8 cellular contexts compared by ENCODE assay signal in genomic region chr20:31720486-31721407, GRCh38. TPM values are rescaled to one million over a fixed set of nuclear protein-coding genes. Genes with fewer than 3 reads are reported as not detected.
DNase-seq lines count a peak whose midpoint lies in the region; ATAC-seq and TF ChIP-seq lines count a peak whose summit lies in the region.

No MANE protein-coding gene starts in this region.

- H3K27me3 ChIP-seq in mononuclear cell (ENCODE audit: insufficient read depth, low read length) (no peaks in the 10 kb centered on the region), vagina (no peaks in the 10 kb centered on the region)

- no peaks in the 10 kb centered on the region for H3K9me3 ChIP-seq in OCI-LY7 (ENCODE audit: low read length)
- no peaks in the 10 kb centered on the region for H3K9me3 ChIP-seq in mononuclear cell (ENCODE audit: low read depth, low read length)
- no peaks in the 10 kb centered on the region for H3K9me3 ChIP-seq in vagina

- DNase-seq in OCI-LY7 (ENCODE audit: low spot score) (peak; percentile 85), vagina (ENCODE audit: extremely low spot score in 2 of 2) (peak in 1 of 2 donors; percentile 87), T-helper 9 cell (no peak), NCI-H146 (lab: John Stamatoyannopoulos, UW) (no peak)
- no peak for DNase-seq in central memory CD8-positive, alpha-beta T cell (ENCODE audit: low spot score in 2 of 2)

- peaks cover 69% of the 10 kb centered on the region for H3K4me1 Mint-ChIP-seq in central memory CD8-positive, alpha-beta T cell

- H3K27ac Mint-ChIP-seq in central memory CD8-positive, alpha-beta T cell (ENCODE audit: low read depth): peak overlapping the region; percentile 95

- H3K79me2 ChIP-seq in OCI-LY7 (ENCODE audit: insufficient read depth, low read depth, low read length): peaks cover 73% of the 10 kb centered on the region

- no peaks in the 10 kb centered on the region for H3K9me2 ChIP-seq in OCI-LY7 (ENCODE audit: insufficient read depth, low read length)

- H3K4me2 ChIP-seq in OCI-LY7 (ENCODE audit: low read length): peak overlapping the region; percentile 94

- intact Hi-C loops in OCI-LY7 (cut with micrococcal nuclease; ENCODE audit: unreplicated experiment) (loop anchor here (5.0 kb wide), 1 partner anchor 153 kb away; no protein-coding TSS in a partner anchor), vagina (cut with DNase I) (no loop called here)

- H3K36me3 ChIP-seq in OCI-LY7 (ENCODE audit: insufficient read depth, low read length) (peaks cover 58% of the 10 kb centered on the region), vagina (peaks cover 0 to 8% of the 10 kb centered on the region in 2 donors)

- H3K4me3 ChIP-seq in OCI-LY7 (ENCODE audit: low read depth, low read length, poor library complexity, severe bottlenecking) (peak overlapping the region; percentile 95), mononuclear cell (ENCODE audit: low read length) (peak overlapping the region; percentile 79), vagina (peak overlapping the region; percentile 72 to 76)

- peak overlapping the region; percentile 89 for H3K27ac ChIP-seq in OCI-LY7 (ENCODE audit: low read depth, low read length, poor library complexity, severe bottlenecking)
- peak overlapping the region; percentile 99 for H3K27ac ChIP-seq in vagina

- CTCF ChIA-PET in OCI-LY7 (lab: Charles Lee; ENCODE audit: unreplicated experiment): interaction anchor here (0.5 to 4.0 kb wide), 5 partner anchors 22 to 59 kb away, joined by 3 to 66 read pairs (median 6); no protein-coding TSS in a partner anchor

- H3K9me3 Mint-ChIP-seq in central memory CD8-positive, alpha-beta T cell: no peaks in the 10 kb centered on the region

- no TSS peak for BruUV-seq in OCI-LY7 (replicated peaks; lab: Mats Ljungman, UMichigan)

- TF ChIP-seq CTCF in GM12873 (IDR thresholded peaks at IDR 0.05; ENCODE audit: insufficient read depth, low read depth, low read length, missing control alignments): peak; percentile 53
- peak; percentile 75 for TF ChIP-seq CTCF in OCI-LY7 (conservative IDR thresholded peaks at IDR 0.05; ENCODE audit: low read length)
- no peak for TF ChIP-seq CTCF in vagina (IDR thresholded peaks at IDR 0.05)

- no peak overlapping the region for H2AFZ ChIP-seq in OCI-LY7 (ENCODE audit: low read length)

- H3K4me1 ChIP-seq in OCI-LY7 (ENCODE audit: insufficient read depth, low read length, poor library complexity, severe bottlenecking): peaks cover 49% of the 10 kb centered on the region
- peaks cover 64% of the 10 kb centered on the region for H3K4me1 ChIP-seq in mononuclear cell (ENCODE audit: insufficient read depth, low read length)
- H3K4me1 ChIP-seq in vagina: peaks cover 64% of the 10 kb centered on the region

- no peaks in the 10 kb centered on the region for H3K27me3 Mint-ChIP-seq in central memory CD8-positive, alpha-beta T cell

- no peak for TF ChIP-seq POLR2A in vagina (IDR thresholded peaks at IDR 0.05)

- H3K36me3 Mint-ChIP-seq in central memory CD8-positive, alpha-beta T cell (ENCODE audit: insufficient read depth): peaks cover 24% of the 10 kb centered on the region

- POLR2A ChIA-PET in OCI-LY7 (lab: Charles Lee): interaction anchor here (0.6 to 3.9 kb wide), 14 partner anchors 11 to 87 kb away, joined by 3 to 79 read pairs (median 6); no protein-coding TSS in a partner anchor

- no peak for ATAC-seq in central memory CD8-positive, alpha-beta T cell (replicated peaks; ENCODE audit: extremely low read depth, poor library complexity, severe bottlenecking)
- no peak for ATAC-seq in GM21723 (IDR thresholded peaks at IDR 0.05; ENCODE audit: unreplicated experiment)

- H3K4me3 Mint-ChIP-seq in central memory CD8-positive, alpha-beta T cell: peak overlapping the region; percentile 96

- peaks cover 25% of the 10 kb centered on the region; the same call in 1 of the 2 replicates for H4K20me1 ChIP-seq in OCI-LY7 (ENCODE audit: insufficient read depth, low read length)

RNA-seq across cellular contexts. Expression of gene BCL2L1, which starts 1.9 kb away (rescaled TPM):
- total RNA-seq in OCI-LY7 (2014; rRNA removed; shearing (Covaris generic)): 83.2 and 88.8 TPM in 2 replicates
- total RNA-seq in OCI-LY7 (2022): 64.2 and 71.5 TPM in 2 replicates
- 37.6 TPM for total RNA-seq in mononuclear cell
- 57.2 TPM for total RNA-seq in vagina

RNA-seq across cellular contexts. Expression of gene TPX2, which starts 18.3 kb away (rescaled TPM):
- 121 and 134 TPM in 2 replicates for total RNA-seq in OCI-LY7 (2014; rRNA removed; shearing (Covaris generic))
- total RNA-seq in OCI-LY7 (2022) (173 and 183 TPM in 2 replicates), mononuclear cell (1.7 TPM), vagina (6.1 TPM)

Comparison
In these comparisons a context has a peak if more than half of its experiments do, and no peak if none do; other contexts are left out.
1. CTCF ChIP-seq: peak in GM12873 (single experiment) and OCI-LY7 (single experiment); none in vagina (0 of 3).
2. RNA of gene TPX2, which starts 18.3 kb away (total RNA-seq): 121 to 183 TPM in OCI-LY7; 6.1 TPM in vagina (single experiment) and 1.7 TPM in mononuclear cell (single experiment); every median in the first group is over 10 times any median in the second.
3. Peak in every context shown above with its lines, with median percentiles within 50 percentile points of each other: H3K4me3 ChIP-seq.